In the genomic region with DNA sequence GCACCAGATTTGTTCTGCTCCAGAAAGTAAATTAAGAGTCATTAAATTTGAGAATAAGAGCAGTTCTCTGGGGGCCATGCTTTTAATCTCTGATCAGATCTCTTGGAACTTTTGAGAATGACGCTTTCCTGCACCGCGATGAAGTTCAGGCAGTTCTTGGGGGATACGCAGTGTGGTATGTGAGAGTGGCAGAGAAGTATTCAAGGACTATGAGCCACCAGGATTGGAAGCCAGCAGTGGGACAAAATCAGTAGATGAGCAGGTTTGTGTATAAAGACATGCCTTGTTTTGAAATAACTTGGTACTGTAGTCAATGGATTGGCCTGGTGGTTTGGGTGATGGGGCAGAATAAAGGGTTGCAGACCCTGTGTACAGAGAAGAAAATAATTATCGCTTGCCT, we compare ENCODE assay signal across 24 cellular contexts.
"Had no signal": no experiment of that assay in that cellular context is flagged by ENCODE, and none has a peak within 500 bp of the region (broad histone marks: within the 10 kb centered on the region; RNA-seq: fewer than 3 reads in every experiment).

No MANE protein-coding gene starts in this region.

- H3K4me3 ChIP-seq: left ventricle myocardium inferior, lung, testis, transverse colon had no signal

- H3K4me1 ChIP-seq: left ventricle myocardium inferior, parathyroid adenoma, testis, transverse colon had no signal

- H3K27ac ChIP-seq: left ventricle myocardium inferior, parathyroid adenoma, testis, transverse colon had no signal

- ATAC-seq: activated naive CD8-positive, alpha-beta T cell treated with anti-CD3 and anti-CD28 coated beads, Interleukin-2, amount 50 U/mL, for 24 hours; esophagus mucosa; naive thymus-derived CD4-positive, alpha-beta T cell; right cardiac atrium; stimulated activated naive CD8-positive, alpha-beta T cell treated with anti-CD3 and anti-CD28 coated beads, Interleukin-15, Interleukin-2, amounts not matched to agents 100 U/mL and 50 U/mL, for 24 hours had no signal

- H3K9me3 ChIP-seq: left ventricle myocardium inferior, testis, transverse colon had no signal

- H3K27me3 ChIP-seq: testis, transverse colon had no signal

- DNase-seq: activated CD4-positive, alpha-beta memory T cell treated with anti-CD3 and anti-CD28 coated beads for 36 hours; activated CD4-positive, CD25-positive, alpha-beta regulatory T cell treated with anti-CD3 and anti-CD28 coated beads, Interleukin-2, amount 50 U/mL, for 72 hours; activated CD8-positive, alpha-beta memory T cell treated with anti-CD3 and anti-CD28 coated beads, Interleukin-2, amount 50 U/mL, for 4 hours; activated naive CD8-positive, alpha-beta T cell treated with anti-CD3 and anti-CD28 coated beads, Interleukin-2, amount 50 U/mL, for 24 hours; activated T-cell treated with anti-CD3 and anti-CD28 coated beads, Interleukin-2, amount 50 U/mL, for 1 hour; amygdala; caudate nucleus; cortex of kidney; head of caudate nucleus; hippocampal formation; kidney glomerular epithelial cell; left ventricle myocardium inferior; naive thymus-derived CD4-positive, alpha-beta T cell; nucleus accumbens; right cardiac atrium; stimulated activated CD4-positive, alpha-beta T cell treated with anti-CD3 and anti-CD28 coated beads, Interleukin-12 subunit alpha, Interleukin-12 subunit beta, amount 100 ng/mL, for 4 hours; stimulated activated CD4-positive, alpha-beta T cell treated with anti-CD3 and anti-CD28 coated beads, Interleukin-4, amount 100 ng/mL, for 1 hour; stimulated activated naive CD8-positive, alpha-beta T cell treated with anti-CD3 and anti-CD28 coated beads, Interleukin-15, Interleukin-2, amounts not matched to agents 100 U/mL and 50 U/mL, for 24 hours; T-helper 2 cell; testis; transverse colon had no signal

- H3K36me3 ChIP-seq: left ventricle myocardium inferior, transverse colon had no signal
